Comparison of ENCODE assay signal across 17 cellular contexts in the genomic region with DNA sequence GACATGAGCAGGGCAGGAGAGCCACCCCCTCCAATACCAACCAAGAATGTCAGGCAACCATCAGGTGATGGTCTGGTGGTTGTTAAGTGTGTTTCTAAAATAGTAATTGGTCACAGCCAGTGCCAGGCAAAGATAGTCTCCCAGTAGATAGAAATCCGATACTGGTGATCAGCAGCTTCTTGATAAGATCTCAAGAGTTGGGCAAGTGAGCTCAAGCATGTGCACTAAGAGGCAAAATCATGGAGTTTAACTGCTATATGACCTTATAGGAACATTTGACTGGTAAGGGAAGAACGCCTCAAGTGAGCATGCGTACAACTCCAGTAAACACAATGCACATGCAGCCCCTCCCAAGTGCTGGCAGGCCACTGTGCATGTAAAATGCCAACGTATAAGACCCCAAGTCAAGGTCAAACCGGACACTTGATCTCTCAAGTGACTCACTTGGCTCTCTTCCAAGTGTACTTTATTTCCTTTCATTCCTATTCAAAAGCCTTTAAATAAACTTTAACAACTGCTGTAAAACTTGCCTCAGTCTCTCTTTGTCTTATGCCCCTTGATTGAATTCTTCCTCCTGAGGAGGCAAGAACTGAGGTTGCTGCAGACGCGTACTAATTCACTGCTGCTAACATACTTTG. TPM values are rescaled to one million over a fixed set of nuclear protein-coding genes. Genes with fewer than 3 reads are reported as not detected.
DNase-seq lines count a peak whose midpoint lies in the region; ATAC-seq, FAIRE-seq and TF ChIP-seq lines count a peak whose summit lies in the region.
"Had no signal": no experiment of that assay in that cellular context is flagged by ENCODE, and none has a peak within 500 bp of the region (broad histone marks: within the 10 kb centered on the region; RNA-seq: fewer than 3 reads in every experiment).

No MANE protein-coding gene starts in this region.

- no peak overlapping the region for H3K9ac ChIP-seq in K562 (ENCODE audit: insufficient read depth in 1 of 2, low read depth in 2 of 2, low read length in 2 of 2)

- H3K4me2 ChIP-seq in K562 (ENCODE audit: insufficient read depth, low read length), result no peak overlapping the region
- H3K4me2 ChIP-seq: hepatocyte had no signal

- in situ Hi-C loops in K562 (cut with MboI), result no loop called here

- no peak overlapping the region for H2AFZ ChIP-seq in K562 (ENCODE audit: low read depth, low read length)
- H2AFZ ChIP-seq: hepatocyte had no signal

- no peak for TF ChIP-seq POLR2A in K562 (conservative IDR thresholded peaks at IDR 0.05)

- no peaks in the 10 kb centered on the region for H4K20me1 ChIP-seq in K562 (replicated peaks; ENCODE audit: control insufficient read depth, insufficient read depth, low read length)

- no peak for TF ChIP-seq RAD21 in K562 (CRISPR knock-in tag; conservative IDR thresholded peaks at IDR 0.05 in 1 of 2, IDR thresholded peaks at IDR 0.05 in 1 of 2)

- no peaks in the 10 kb centered on the region for H3K27me3 ChIP-seq in K562 (ENCODE audit: control insufficient read depth in 2 of 2, insufficient read depth in 2 of 2, low read length in 2 of 2)
- H3K27me3 ChIP-seq: brain microvascular endothelial cell, hepatocyte had no signal

- TF ChIP-seq EP300 in K562 (IDR thresholded peaks at IDR 0.05; ENCODE audit: low read length), result no peak

- POLR2A ChIA-PET in K562 (lab: Yijun Ruan, JAX), result no interaction called here

- CTCF ChIA-PET in K562 (lab: Yijun Ruan, JAX; ENCODE audit: low intra/inter-chr PET ratio), result no interaction called here

- no peak overlapping the region for H3K4me3 ChIP-seq in K562
- no peak overlapping the region for H3K4me3 ChIP-seq in retinal pigment epithelial cell (ENCODE audit: low read length)
- H3K4me3 ChIP-seq: hepatocyte, SK-N-MC had no signal

- no peak for TF ChIP-seq CTCF in K562 (IDR thresholded peaks at IDR 0.05 in 2 of 3, conservative IDR thresholded peaks at IDR 0.05 in 1 of 3; ENCODE audit: insufficient read depth in 2 of 3, low read depth in 1 of 3, low read length in 3 of 3)
- TF ChIP-seq CTCF in retinal pigment epithelial cell (conservative IDR thresholded peaks at IDR 0.05; ENCODE audit: low read depth, low read length), result no peak

- intact Hi-C loops in K562 (cut with micrococcal nuclease), result no loop called here
- intact Hi-C loops in posterior vena cava (cut with DNase I), result no loop called here

- FAIRE-seq in K562 (lab: Jason Lieb, UNC), result no peak

- H3K36me3 ChIP-seq in K562 (ENCODE audit: control insufficient read depth, insufficient read depth, low read length), result no peaks in the 10 kb centered on the region
- H3K36me3 ChIP-seq: brain microvascular endothelial cell had no signal

- H3K27ac ChIP-seq in K562 (ENCODE audit: extremely low read depth, low read depth, low read length), result no peak overlapping the region; the same call in 2 of the 3 replicates
- H3K27ac ChIP-seq: brain microvascular endothelial cell, hepatocyte, SK-N-MC had no signal

- no peaks in the 10 kb centered on the region for H3K9me3 ChIP-seq in K562 (replicated peaks; ENCODE audit: control insufficient read depth, insufficient read depth, low read depth, low read length)

- H3K79me2 ChIP-seq in K562 (ENCODE audit: control insufficient read depth, insufficient read depth, low read length), result no peaks in the 10 kb centered on the region
- H3K79me2 ChIP-seq: hepatocyte had no signal

- 48% methylated on average over 7 of the region's 7 CpGs for WGBS in K562 (ENCODE audit: insufficient coverage, low coverage, missing lambda C conversion rate)

- H3K9me1 ChIP-seq in K562 (ENCODE audit: control insufficient read depth, insufficient read depth, low read length), result no peaks in the 10 kb centered on the region

- DNase-seq in EL, result peak; percentile 22
- DNase-seq in NCI-H2171 treated with DMSO at 0.1 percent for 48 hours (lab: John Stamatoyannopoulos, UW), result peak; percentile 57
- no peak for DNase-seq in K562 (ENCODE audit: extremely low read depth in 1 of 4, low spot score in 3 of 4)
- peak; percentile 36 for DNase-seq in retinal pigment epithelial cell (ENCODE audit: low read depth)
- no peak for DNase-seq in kidney tubule cell (ENCODE audit: low spot score)
- no peak for DNase-seq in NCI-H1694 (lab: John Stamatoyannopoulos, UW)
- no peak for DNase-seq in posterior vena cava (ENCODE audit: low spot score)
- DNase-seq: activated CD4-positive, alpha-beta T cell treated with anti-CD3 and anti-CD28 coated beads, Interleukin-2, amount 10 ng/mL, durations not matched to agents 7 days and 5 days; activated naive CD4-positive, alpha-beta T cell treated with anti-CD3 and anti-CD28 coated beads for 36 hours; brain microvascular endothelial cell; Karpas-422; midbrain; NCI-H1417 treated with DMSO at 0.1 percent for 48 hours; stimulated activated CD4-positive, alpha-beta T cell treated with anti-CD3 and anti-CD28 coated beads, Interleukin-1b, Interleukin-23, amount 100 ng/mL, for 48 hours had no signal

- H3K4me1 ChIP-seq in K562 (replicated peaks in 1 of 2; ENCODE audit: control insufficient read depth in 2 of 2, insufficient read depth in 2 of 2, low read length in 2 of 2), result no peaks in the 10 kb centered on the region

- ATAC-seq in K562, result no peak
- ATAC-seq: sciatic nerve had no signal

- BruUV-seq in K562 (replicated peaks; lab: Mats Ljungman, UMichigan), result no TSS peak

TF ChIP-seq in K562, 482 proteins besides CTCF, POLR2A, EP300 and RAD21:
- TF ChIP-seq LARP7 (IDR thresholded peaks at IDR 0.05), result no peak
- TF ChIP-seq, protein P1, sequence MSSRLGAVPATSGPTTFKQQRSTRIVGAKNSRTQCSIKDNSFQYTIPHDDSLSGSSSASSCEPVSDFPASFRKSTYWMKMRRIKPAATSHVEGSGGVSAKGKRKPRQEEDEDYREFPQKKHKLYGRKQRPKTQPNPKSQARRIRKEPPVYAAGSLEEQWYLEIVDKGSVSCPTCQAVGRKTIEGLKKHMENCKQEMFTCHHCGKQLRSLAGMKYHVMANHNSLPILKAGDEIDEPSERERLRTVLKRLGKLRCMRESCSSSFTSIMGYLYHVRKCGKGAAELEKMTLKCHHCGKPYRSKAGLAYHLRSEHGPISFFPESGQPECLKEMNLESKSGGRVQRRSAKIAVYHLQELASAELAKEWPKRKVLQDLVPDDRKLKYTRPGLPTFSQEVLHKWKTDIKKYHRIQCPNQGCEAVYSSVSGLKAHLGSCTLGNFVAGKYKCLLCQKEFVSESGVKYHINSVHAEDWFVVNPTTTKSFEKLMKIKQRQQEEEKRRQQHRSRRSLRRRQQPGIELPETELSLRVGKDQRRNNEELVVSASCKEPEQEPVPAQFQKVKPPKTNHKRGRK (tag; IDR thresholded peaks at IDR 0.05), result no peak
- TF ChIP-seq NFIC (IDR thresholded peaks at IDR 0.05), result peak; percentile 40
- no peak for TF ChIP-seq FOXK2 (conservative IDR thresholded peaks at IDR 0.05 in 1 of 2, IDR thresholded peaks at IDR 0.05 in 1 of 2; ENCODE audit: low read depth in 2 of 2)
- no peak for TF ChIP-seq LCOR (CRISPR knock-in tag; IDR thresholded peaks at IDR 0.05)
- no peak for TF ChIP-seq CBX2 (IDR thresholded peaks at IDR 0.05; ENCODE audit: insufficient read depth, low read length, poor library complexity, severe bottlenecking)

RNA-seq across cellular contexts. Expression of gene CBLB, which starts 36.0 kb away (rescaled TPM):
- 35.1 and 68.8 TPM in 2 replicates for total RNA-seq in K562 (2011; cell fraction: chromatin; rRNA removed; ENCODE audit: low replicate concordance)
- 9.7 and 10.2 TPM in 2 replicates for total RNA-seq in K562 (2011; cell fraction: nucleolus; rRNA removed)
- 17.9 and 22.7 TPM in 2 replicates for total RNA-seq in K562 (2011; cell fraction: nucleoplasm; rRNA removed)
- total RNA-seq in K562 (2014; rRNA removed), result 5.2 and 5.4 TPM in 2 replicates
- total RNA-seq in K562 (2014; rRNA removed; fragmentation: Illumina TruSeq; extraction: Trizol), result 6.3 and 6.7 TPM in 2 replicates
- total RNA-seq in K562 (2015; rRNA removed; fragmentation: Illumina TruSeq; extraction: Trizol), result 4.4 and 5.3 TPM in 2 replicates
- total RNA-seq in K562 (2021), result 6.4 TPM in 2 replicates
- polyA plus RNA-seq in K562 (2011; rRNA removed), result 8.1 and 10.5 TPM in 2 replicates
- polyA plus RNA-seq in K562 (2011; cell fraction: cytosol; rRNA removed), result 4.4 and 7.2 TPM in 2 replicates
- 8.3 and 11.3 TPM in 2 replicates for polyA plus RNA-seq in K562 (2011; cell fraction: nucleus; rRNA removed)
- 3.2 and 4.9 TPM in 2 replicates for polyA plus RNA-seq in K562 (2012)
- 5.9 TPM in 2 replicates for polyA plus RNA-seq in K562 (2014; fragmentation: Illumina TruSeq; extraction: Trizol)
- 1 to 10 TPM; 1.8 to 2.2 TPM for polyA plus RNA-seq in K562 (2014; fragmentation: Nextera tagmentation; extraction: Ambion mirVana)
- polyA plus RNA-seq in K562 (2014; rRNA removed), result 2.7 and 3.3 TPM in 2 replicates
- polyA minus RNA-seq in K562 (2011; rRNA and poly(A)+ RNA removed), result 23.2 and 34.6 TPM in 2 replicates
- 3.8 and 6.5 TPM in 2 replicates for polyA minus RNA-seq in K562 (2011; cell fraction: cytosol; rRNA and poly(A)+ RNA removed)
- 23.8 and 42.1 TPM in 2 replicates for polyA minus RNA-seq in K562 (2011; cell fraction: nucleus; rRNA and poly(A)+ RNA removed)
- 100 to 1,000 TPM; 112 to 141 TPM for total RNA-seq in posterior vena cava

Comparison
In these comparisons a context has a peak if more than half of its experiments do, and no peak if none do; other contexts are left out.
1. DNase-seq: peak in EL (single experiment), NCI-H2171 treated with DMSO at 0.1 percent for 48 hours (single experiment) and retinal pigment epithelial cell (single experiment); none in K562 (0 of 4), kidney tubule cell (single experiment), NCI-H1694 (single experiment) and posterior vena cava (single experiment).